Comparison of ENCODE assay signal across 14 cellular contexts in the genomic region with DNA sequence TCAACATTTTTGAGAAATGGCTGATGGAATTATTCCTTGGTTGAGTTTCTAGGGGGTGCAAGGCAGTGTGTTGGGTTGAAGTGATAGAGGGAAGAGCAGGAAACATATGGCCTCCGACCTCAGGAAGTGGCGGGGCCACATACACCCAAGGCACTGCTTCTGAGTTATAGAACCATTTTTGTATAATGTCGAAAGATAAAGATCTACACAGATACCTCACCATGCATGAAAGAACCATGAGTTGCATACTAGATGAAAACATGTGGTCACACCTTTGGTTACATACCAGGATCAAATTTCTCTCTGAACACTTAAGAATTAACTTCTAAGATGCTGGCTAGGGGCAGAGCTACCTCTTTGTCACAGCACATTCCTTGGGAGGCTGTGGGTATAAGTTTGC. TPM values are rescaled to one million over a fixed set of nuclear protein-coding genes. Genes with fewer than 3 reads are reported as not detected.
DNase-seq lines count a peak whose midpoint lies in the region; ATAC-seq and TF ChIP-seq lines count a peak whose summit lies in the region.
"Had no signal": no experiment of that assay in that cellular context is flagged by ENCODE, and none has a peak within 500 bp of the region (broad histone marks: within the 10 kb centered on the region; RNA-seq: fewer than 3 reads in every experiment).

No MANE protein-coding gene starts in this region.

- POLR2A ChIA-PET in CD4-positive, alpha-beta T cell (lab: Charles Lee): no interaction called here

- peaks cover 5% of the 10 kb centered on the region for H3K27me3 Mint-ChIP-seq in CD4-positive, alpha-beta T cell
- H3K27me3 Mint-ChIP-seq in T-helper 1 cell treated with Interleukin-12 subunit alpha and Interleukin-12 subunit beta and Interleukin-4 antibody, amounts not matched to agents 30 μg/mL and 1 μg/mL, for 36 hours (ENCODE audit: low read depth): peaks cover 25% of the 10 kb centered on the region
- peaks cover 1 to 11% (median 2%) of the 10 kb centered on the region in 3 donors for H3K27me3 Mint-ChIP-seq in immature natural killer cell (ENCODE audit: low read depth in 3 of 3)

- DNase-seq in CD4-positive, alpha-beta T cell: no peak
- peak; percentile 51 for DNase-seq in GF-D8 (lab: John Stamatoyannopoulos, UW)
- peak in 2 of 3 donors; percentile 19 to 26 for DNase-seq in immature natural killer cell
- DNase-seq in COLO829 (ENCODE audit: low spot score): no peak
- no peak for DNase-seq in SW 1271 (lab: John Stamatoyannopoulos, UW)
- DNase-seq in occipital lobe (lab: John Stamatoyannopoulos, UW): no peak
- DNase-seq: cerebellar nuclear complex, DMS79, gastrocnemius medialis, H9, NCI-H345, SJCRH30 had no signal

- CTCF ChIA-PET in CD4-positive, alpha-beta T cell (lab: Charles Lee): interaction anchor here (0.7 kb wide), 1 partner anchor 98 kb away, joined by 3 read pairs; no protein-coding TSS in a partner anchor

- intact Hi-C loops in CD4-positive, alpha-beta T cell (cut with DNase I, micrococcal nuclease): no loop called here

- no peak overlapping the region for H3K4me3 Mint-ChIP-seq in CD4-positive, alpha-beta T cell
- no peak overlapping the region for H3K4me3 Mint-ChIP-seq in T-helper 1 cell treated with Interleukin-12 subunit alpha and Interleukin-12 subunit beta and Interleukin-4 antibody, amounts not matched to agents 30 μg/mL and 1 μg/mL, for 36 hours
- H3K4me3 Mint-ChIP-seq in immature natural killer cell: peak overlapping the region in 1 of 5 donors; percentile 33
- H3K4me3 Mint-ChIP-seq: H9 had no signal

- H3K4me1 Mint-ChIP-seq in CD4-positive, alpha-beta T cell (ENCODE audit: low read depth): peaks cover 20% of the 10 kb centered on the region
- peaks cover 10% of the 10 kb centered on the region for H3K4me1 Mint-ChIP-seq in T-helper 1 cell treated with Interleukin-12 subunit alpha and Interleukin-12 subunit beta and Interleukin-4 antibody, amounts not matched to agents 30 μg/mL and 1 μg/mL, for 36 hours (ENCODE audit: low read depth)
- H3K4me1 Mint-ChIP-seq in immature natural killer cell: peaks cover 8 to 20% of the 10 kb centered on the region in 2 donors

- H3K27ac ChIP-seq in CD4-positive, alpha-beta T cell (ENCODE audit: low read depth, low read length): no peak overlapping the region
- H3K27ac ChIP-seq: gastrocnemius medialis, SJCRH30 had no signal

- no peaks in the 10 kb centered on the region for H3K27me3 ChIP-seq in CD4-positive, alpha-beta T cell (ENCODE audit: control insufficient read depth, insufficient read depth, low read length)
- H3K27me3 ChIP-seq: gastrocnemius medialis, SJCRH30 had no signal

- no peaks in the 10 kb centered on the region for H3K36me3 Mint-ChIP-seq in CD4-positive, alpha-beta T cell (ENCODE audit: low read depth)
- peaks cover 4% of the 10 kb centered on the region for H3K36me3 Mint-ChIP-seq in T-helper 1 cell treated with Interleukin-12 subunit alpha and Interleukin-12 subunit beta and Interleukin-4 antibody, amounts not matched to agents 30 μg/mL and 1 μg/mL, for 36 hours (ENCODE audit: low read depth)
- peaks cover 0 to 5% (median 0%) of the 10 kb centered on the region in 3 donors for H3K36me3 Mint-ChIP-seq in immature natural killer cell

- H3K27ac Mint-ChIP-seq in CD4-positive, alpha-beta T cell: peak overlapping the region; percentile 19
- peak overlapping the region; percentile 47 for H3K27ac Mint-ChIP-seq in T-helper 1 cell treated with Interleukin-12 subunit alpha and Interleukin-12 subunit beta and Interleukin-4 antibody, amounts not matched to agents 30 μg/mL and 1 μg/mL, for 36 hours
- H3K27ac Mint-ChIP-seq in immature natural killer cell: peak overlapping the region in 1 of 6 donors; percentile 21
- H3K27ac Mint-ChIP-seq: H9 had no signal

- no peak for TF ChIP-seq CTCF in CD4-positive, alpha-beta T cell (IDR thresholded peaks at IDR 0.05)

- H3K9me3 ChIP-seq in CD4-positive, alpha-beta T cell (ENCODE audit: control insufficient read depth, low read length): no peaks in the 10 kb centered on the region
- H3K9me3 ChIP-seq: gastrocnemius medialis, SJCRH30 had no signal

- ATAC-seq in CD4-positive, alpha-beta T cell (ENCODE audit: poor library complexity): peak; percentile 84
- ATAC-seq: gastrocnemius medialis, HepG2 had no signal

- H3K9me3 Mint-ChIP-seq in CD4-positive, alpha-beta T cell: no peaks in the 10 kb centered on the region
- no peaks in the 10 kb centered on the region for H3K9me3 Mint-ChIP-seq in T-helper 1 cell treated with Interleukin-12 subunit alpha and Interleukin-12 subunit beta and Interleukin-4 antibody, amounts not matched to agents 30 μg/mL and 1 μg/mL, for 36 hours
- H3K9me3 Mint-ChIP-seq in immature natural killer cell: no peaks in the 10 kb centered on the region
- H3K9me3 Mint-ChIP-seq: H9 had no signal

RNA-seq across cellular contexts. Expression of a gene that starts 23.2 kb away (rescaled TPM):
- under 1 TPM in 1 of 2 experiments, not detected in 1; 0.19 TPM for total RNA-seq in CD4-positive, alpha-beta T cell
- polyA plus RNA-seq in immature natural killer cell: not detected
- total RNA-seq in occipital lobe: 1.4 TPM

RNA-seq across cellular contexts. Expression of a gene that starts 49.7 kb away (rescaled TPM):
- under 1 TPM; 0.28 to 0.58 TPM for total RNA-seq in CD4-positive, alpha-beta T cell
- polyA plus RNA-seq in immature natural killer cell: under 1 TPM in 1 of 3 donors, not detected in 2; 0.59 TPM
- total RNA-seq in occipital lobe: 1.2 TPM
- total RNA-seq: HepG2 had no signal
- polyA plus RNA-seq: HepG2 had no signal

Comparison
In these comparisons a context has a peak if more than half of its experiments do, and no peak if none do; other contexts are left out.
1. DNase-seq: peak in GF-D8 (single experiment) and immature natural killer cell (2 of 3); none in CD4-positive, alpha-beta T cell (0 of 10), COLO829 (single experiment), SW 1271 (0 of 2) and occipital lobe (single experiment).